Comparison of ENCODE assay signal across 11 cellular contexts in the genomic region with DNA sequence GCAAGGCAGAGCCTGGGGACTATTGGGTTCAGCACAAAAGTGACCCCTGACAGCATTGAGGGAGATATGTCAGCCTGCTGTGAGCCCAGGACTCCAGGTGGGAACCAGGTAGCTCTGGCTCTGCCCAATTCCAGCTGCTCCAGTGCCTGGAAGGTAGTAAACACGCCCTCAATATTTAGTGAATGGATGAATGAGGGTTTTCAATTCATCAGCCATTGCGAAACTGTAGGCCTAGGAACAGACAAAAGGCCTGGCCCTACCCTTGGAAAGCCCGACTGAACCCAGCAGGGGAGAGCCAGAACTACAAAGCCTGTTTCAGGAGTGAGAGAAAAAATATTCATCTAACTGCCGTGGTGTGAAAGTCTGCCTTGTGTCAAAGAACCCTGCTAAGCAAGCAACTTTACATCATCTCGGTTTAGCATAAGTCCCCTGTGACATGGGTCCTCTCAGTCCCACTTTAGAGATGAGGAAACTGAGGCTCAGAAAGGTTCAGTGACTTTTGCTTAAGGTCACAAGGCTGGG. TPM values are rescaled to one million over a fixed set of nuclear protein-coding genes. Genes with fewer than 3 reads are reported as not detected.
A peak's percentile ranks its signal among the peaks of the same experiment; 100 is the strongest.
DNase-seq lines count a peak whose midpoint lies in the region; ATAC-seq, FAIRE-seq and TF ChIP-seq lines count a peak whose summit lies in the region.
"Had no signal": no experiment of that assay in that cellular context is flagged by ENCODE, and none has a peak within 500 bp of the region (broad histone marks: within the 10 kb centered on the region; RNA-seq: fewer than 3 reads in every experiment).

No MANE protein-coding gene starts in this region.

- CTCF ChIA-PET in HepG2 (lab: Yijun Ruan, JAX; ENCODE audit: low intra/inter-chr PET ratio, low total read pairs): interaction anchor here (1.4 to 5.8 kb wide), 2 partner anchors 14 to 26 kb away, joined by 3 to 56 read pairs; no protein-coding TSS in a partner anchor

- H3K4me1 ChIP-seq in HepG2 (ENCODE audit: insufficient read depth, low read length) (peaks cover 82% of the 10 kb centered on the region), right lobe of liver (peaks cover 0 to 18% (median 5%) of the 10 kb centered on the region in 4 donors), tibial nerve (peaks cover 0 to 55% (median 34%) of the 10 kb centered on the region in 4 donors)

- no TSS peak for BruUV-seq in HepG2 (replicated peaks; lab: Mats Ljungman, UMichigan)

- TF ChIP-seq RAD21 in HepG2 (CRISPR knock-in tag; IDR thresholded peaks at IDR 0.05): no peak

- H3K4me3 ChIP-seq in HepG2 (replicated peaks in 1 of 3; ENCODE audit: insufficient read depth in 1 of 3, low read depth in 2 of 3, low read length in 3 of 3): peak overlapping the region in 1 of 3 experiments; percentile 44; a peak in 1 of 6 replicates
- no peak overlapping the region for H3K4me3 ChIP-seq in right lobe of liver
- no peak overlapping the region for H3K4me3 ChIP-seq in tibial nerve

- WGBS in HepG2 (ENCODE audit: low lambda C conversion rate): 0% methylated on average over 5 of the region's 5 CpGs
- WGBS in right lobe of liver (ENCODE audit: insufficient coverage, low coverage, low lambda C conversion rate, missing lambda C conversion rate): 51% methylated on average over 5 of the region's 5 CpGs
- WGBS in tibial nerve, 2 donors: 36 to 54% methylated on average over 5 of the region's 5 CpGs

- DNase-seq in HepG2 (ENCODE audit: low spot score) (peak; percentile 52), right lobe of liver (no peak), NCI-H345 treated with DMSO at 0.1 percent for 48 hours (lab: John Stamatoyannopoulos, UW; ENCODE audit: unreplicated experiment) (peak; percentile 89), tibial nerve (ENCODE audit: low spot score in 2 of 2) (no peak), frontal cortex (ENCODE audit: low spot score in 2 of 2) (no peak), GM20000 (ENCODE audit: low spot score) (no peak)
- DNase-seq: amniotic stem cell, NCI-H524 had no signal

- H3K27ac ChIP-seq in HepG2 (ENCODE audit: extremely low read length, insufficient read depth, low read length) (no peak overlapping the region), right lobe of liver (no peak overlapping the region), cingulate gyrus (ENCODE audit: low read depth, low read length) (peak overlapping the region; percentile 54), tibial nerve (peak overlapping the region; percentile 17 to 74 (median 69))

- TF ChIP-seq CTCF in HepG2 (CRISPR knock-in tag; IDR thresholded peaks at IDR 0.05) (no peak), right lobe of liver (IDR thresholded peaks at IDR 0.05) (no peak), tibial nerve (IDR thresholded peaks at IDR 0.05) (no peak), GM20000 (IDR thresholded peaks at IDR 0.05; ENCODE audit: extremely low read depth, missing control alignments) (no peak)

- H3K79me2 ChIP-seq in HepG2 (ENCODE audit: insufficient read depth, low read length): no peaks in the 10 kb centered on the region

- ATAC-seq in HepG2 (0 out of 3 replicates have a peak, but pooled peaks have one; percentile 3), right lobe of liver (no peak), GM21360 (IDR thresholded peaks at IDR 0.05; ENCODE audit: unreplicated experiment) (no peak)
- ATAC-seq: sciatic nerve had no signal

- peak overlapping the region; percentile 63 for H3K4me2 ChIP-seq in HepG2 (ENCODE audit: low read depth, low read length)

- peak overlapping the region; percentile 13; the same call in 1 of the 2 replicates for H3K9ac ChIP-seq in HepG2 (ENCODE audit: insufficient read depth, low read depth, low read length)

- peak; percentile 75 for FAIRE-seq in HepG2 (lab: Jason Lieb, UNC)
- FAIRE-seq in frontal cortex (lab: Jason Lieb, UNC): no peak

- H3K36me3 ChIP-seq in HepG2 (replicated peaks in 1 of 2; ENCODE audit: control insufficient read depth in 1 of 2, insufficient read depth in 2 of 2, low read length in 2 of 2) (no peaks in the 10 kb centered on the region), right lobe of liver (no peaks in the 10 kb centered on the region), tibial nerve (no peaks in the 10 kb centered on the region)

- intact Hi-C loops in HepG2 (cut with micrococcal nuclease; ENCODE audit: unreplicated experiment): no loop called here
- intact Hi-C loops in right lobe of liver (cut with DNase I): no loop called here

- H2AFZ ChIP-seq in HepG2 (ENCODE audit: low read length): peak overlapping the region; percentile 61

- H3K27me3 ChIP-seq in HepG2 (ENCODE audit: control insufficient read depth in 1 of 2, insufficient read depth in 2 of 2, low read length in 2 of 2) (no peaks in the 10 kb centered on the region), right lobe of liver (no peaks in the 10 kb centered on the region), tibial nerve (no peaks in the 10 kb centered on the region)

- in situ Hi-C loops in HepG2 (cut with HindIII; ENCODE audit: extremely low pct_ligation_motif_present, low pct_unique_long_range_greater_than_20kb): loop anchor here (10.0 kb wide), 1 partner anchor 181 kb away; a partner anchor contains a TSS

- H3K9me3 ChIP-seq in HepG2 (ENCODE audit: low read length): no peaks in the 10 kb centered on the region
- no peaks in the 10 kb centered on the region for H3K9me3 ChIP-seq in right lobe of liver
- no peaks in the 10 kb centered on the region for H3K9me3 ChIP-seq in tibial nerve

- POLR2A ChIA-PET in HepG2 (lab: Yijun Ruan, JAX): interaction anchor here (0.8 kb wide), 1 partner anchor 183 kb away, joined by 3 read pairs; no protein-coding TSS in a partner anchor

- no peaks in the 10 kb centered on the region for H4K20me1 ChIP-seq in HepG2 (ENCODE audit: insufficient read depth, low read length)

- TF ChIP-seq POLR2A in HepG2 (IDR thresholded peaks at IDR 0.05; ENCODE audit: insufficient read depth in 1 of 2, low read depth in 2 of 2, low read length in 2 of 2) (no peak), right lobe of liver (IDR thresholded peaks at IDR 0.05) (no peak), tibial nerve (IDR thresholded peaks at IDR 0.05) (no peak)

- TF ChIP-seq EP300 in HepG2 (IDR thresholded peaks at IDR 0.05; ENCODE audit: low read depth in 2 of 2, low read length in 2 of 2): no peak
- TF ChIP-seq EP300 in HepG2 (CRISPR knock-in tag; IDR thresholded peaks at IDR 0.05; ENCODE audit: borderline replicate concordance): no peak
- peak in 1 of 2 donors; percentile 15 for TF ChIP-seq EP300 in tibial nerve (IDR thresholded peaks at IDR 0.05)

RNA-seq across cellular contexts. Expression of a gene that starts 8.1 kb away (rescaled TPM):
- total RNA-seq in HepG2 (2016; rRNA removed; fragmentation: Illumina TruSeq; extraction: Trizol): 20.6 and 21.3 TPM in 2 replicates
- 8.5 and 9.2 TPM in 2 replicates for total RNA-seq in HepG2 (2016; cell fraction: cytosol; rRNA removed; fragmentation: Illumina TruSeq; extraction: Trizol; ENCODE audit: low read depth)
- 17.5 and 21.5 TPM in 2 replicates for total RNA-seq in HepG2 (2016; cell fraction: insoluble cytoplasmic fraction; rRNA removed; fragmentation: Illumina TruSeq; extraction: Trizol)
- total RNA-seq in HepG2 (2016; cell fraction: membrane; rRNA removed; fragmentation: Illumina TruSeq; extraction: Trizol): 24.6 and 31.5 TPM in 2 replicates
- total RNA-seq in HepG2 (2016; cell fraction: nucleus; rRNA removed; fragmentation: Illumina TruSeq; extraction: Trizol): 22.6 and 23.4 TPM in 2 replicates
- polyA plus RNA-seq in HepG2 (2011; rRNA removed): 12.5 and 18.8 TPM in 2 replicates
- polyA plus RNA-seq in HepG2 (2011; cell fraction: cytosol; rRNA removed): 13.9 and 14.0 TPM in 2 replicates
- 67.4 and 72.0 TPM in 2 replicates for polyA plus RNA-seq in HepG2 (2011; cell fraction: nucleus; rRNA removed)
- polyA plus RNA-seq in HepG2 (2012): 26.5 and 39.5 TPM in 2 replicates
- polyA plus RNA-seq in HepG2 (2016; cell fraction: cytosol; fragmentation: Illumina TruSeq; extraction: Trizol; ENCODE audit: low read depth): 10.3 and 12.4 TPM in 2 replicates
- 42.9 and 49.6 TPM in 2 replicates for polyA plus RNA-seq in HepG2 (2016; cell fraction: insoluble cytoplasmic fraction; fragmentation: Illumina TruSeq; extraction: Trizol; ENCODE audit: low read depth)
- polyA plus RNA-seq in HepG2 (2016; cell fraction: membrane; fragmentation: Illumina TruSeq; extraction: Trizol; ENCODE audit: low read depth): 24.4 and 34.3 TPM in 2 replicates
- polyA plus RNA-seq in HepG2 (2016; cell fraction: nucleus; fragmentation: Illumina TruSeq; extraction: Trizol; ENCODE audit: insufficient read depth, low read depth): 80.5 and 84.1 TPM in 2 replicates
- polyA minus RNA-seq in HepG2 (2011; rRNA and poly(A)+ RNA removed; ENCODE audit: low replicate concordance): 34.0 and 51.8 TPM in 2 replicates
- 19.3 and 20.3 TPM in 2 replicates for polyA minus RNA-seq in HepG2 (2011; cell fraction: cytosol; rRNA and poly(A)+ RNA removed)
- 23.4 and 28.1 TPM in 2 replicates for polyA minus RNA-seq in HepG2 (2011; cell fraction: nucleus; rRNA and poly(A)+ RNA removed)
- 10 to 100 TPM; 22.2 to 50.9 (median 32.7) TPM for total RNA-seq in right lobe of liver
- 10 to 100 TPM; 14.9 to 56.4 (median 24.5) TPM for total RNA-seq in tibial nerve
- total RNA-seq in frontal cortex: 26.5 TPM

RNA-seq across cellular contexts. Expression of a gene that starts 25.1 kb away (rescaled TPM):
- total RNA-seq in HepG2 (2016; rRNA removed; fragmentation: Illumina TruSeq; extraction: Trizol): not detected in 2 replicates
- total RNA-seq in HepG2 (2016; cell fraction: cytosol; rRNA removed; fragmentation: Illumina TruSeq; extraction: Trizol; ENCODE audit: low read depth): not detected in 2 replicates
- total RNA-seq in HepG2 (2016; cell fraction: insoluble cytoplasmic fraction; rRNA removed; fragmentation: Illumina TruSeq; extraction: Trizol): not detected in 2 replicates
- not detected in 2 replicates for total RNA-seq in HepG2 (2016; cell fraction: membrane; rRNA removed; fragmentation: Illumina TruSeq; extraction: Trizol)
- not detected in 2 replicates for total RNA-seq in HepG2 (2016; cell fraction: nucleus; rRNA removed; fragmentation: Illumina TruSeq; extraction: Trizol)
- polyA plus RNA-seq in HepG2 (2011; rRNA removed): 0.07 and 0.09 TPM in 2 replicates
- 0.03 and 0.13 TPM in 2 replicates for polyA plus RNA-seq in HepG2 (2011; cell fraction: cytosol; rRNA removed)
- polyA plus RNA-seq in HepG2 (2011; cell fraction: nucleus; rRNA removed): 0.03 TPM in 1 of 2 replicates, not detected in the other
- 0.12 and 0.23 TPM in 2 replicates for polyA plus RNA-seq in HepG2 (2012)
- polyA plus RNA-seq in HepG2 (2016; cell fraction: cytosol; fragmentation: Illumina TruSeq; extraction: Trizol; ENCODE audit: low read depth): not detected in 2 replicates
- not detected in 2 replicates for polyA plus RNA-seq in HepG2 (2016; cell fraction: insoluble cytoplasmic fraction; fragmentation: Illumina TruSeq; extraction: Trizol; ENCODE audit: low read depth)
- not detected in 2 replicates for polyA plus RNA-seq in HepG2 (2016; cell fraction: membrane; fragmentation: Illumina TruSeq; extraction: Trizol; ENCODE audit: low read depth)
- polyA plus RNA-seq in HepG2 (2016; cell fraction: nucleus; fragmentation: Illumina TruSeq; extraction: Trizol; ENCODE audit: insufficient read depth, low read depth): not detected in 2 replicates
- 0.05 TPM in 1 of 2 replicates, not detected in the other for polyA minus RNA-seq in HepG2 (2011; rRNA and poly(A)+ RNA removed; ENCODE audit: low replicate concordance)
- not detected in 2 replicates for polyA minus RNA-seq in HepG2 (2011; cell fraction: cytosol; rRNA and poly(A)+ RNA removed)
- not detected in 2 replicates for polyA minus RNA-seq in HepG2 (2011; cell fraction: nucleus; rRNA and poly(A)+ RNA removed)
- total RNA-seq in right lobe of liver: 100 to 1,000 TPM in 2 of 6 experiments, 10 to 100 TPM in 2, 1 to 10 TPM in 1, under 1 TPM in 1; 0.81 to 235 (median 65.0) TPM
- total RNA-seq in tibial nerve: not detected
- not detected for total RNA-seq in frontal cortex
- total RNA-seq: sciatic nerve had no signal

RNA-seq across cellular contexts. Expression of a gene that starts 38.8 kb away (rescaled TPM):
- not detected in 2 replicates for total RNA-seq in HepG2 (2016; rRNA removed; fragmentation: Illumina TruSeq; extraction: Trizol)
- total RNA-seq in HepG2 (2016; cell fraction: cytosol; rRNA removed; fragmentation: Illumina TruSeq; extraction: Trizol; ENCODE audit: low read depth): not detected in 2 replicates
- not detected in 2 replicates for total RNA-seq in HepG2 (2016; cell fraction: insoluble cytoplasmic fraction; rRNA removed; fragmentation: Illumina TruSeq; extraction: Trizol)
- total RNA-seq in HepG2 (2016; cell fraction: membrane; rRNA removed; fragmentation: Illumina TruSeq; extraction: Trizol): not detected in 2 replicates
- not detected in 2 replicates for total RNA-seq in HepG2 (2016; cell fraction: nucleus; rRNA removed; fragmentation: Illumina TruSeq; extraction: Trizol)
- polyA plus RNA-seq in HepG2 (2011; rRNA removed): not detected in 2 replicates
- polyA plus RNA-seq in HepG2 (2011; cell fraction: cytosol; rRNA removed): not detected in 2 replicates
- polyA plus RNA-seq in HepG2 (2011; cell fraction: nucleus; rRNA removed): 0.17 and 0.26 TPM in 2 replicates
- polyA plus RNA-seq in HepG2 (2012): not detected in 2 replicates
- polyA plus RNA-seq in HepG2 (2016; cell fraction: cytosol; fragmentation: Illumina TruSeq; extraction: Trizol; ENCODE audit: low read depth): not detected in 2 replicates
- polyA plus RNA-seq in HepG2 (2016; cell fraction: insoluble cytoplasmic fraction; fragmentation: Illumina TruSeq; extraction: Trizol; ENCODE audit: low read depth): not detected in 2 replicates
- not detected in 2 replicates for polyA plus RNA-seq in HepG2 (2016; cell fraction: membrane; fragmentation: Illumina TruSeq; extraction: Trizol; ENCODE audit: low read depth)
- not detected in 2 replicates for polyA plus RNA-seq in HepG2 (2016; cell fraction: nucleus; fragmentation: Illumina TruSeq; extraction: Trizol; ENCODE audit: insufficient read depth, low read depth)
- 0.07 TPM in 1 of 2 replicates, not detected in the other for polyA minus RNA-seq in HepG2 (2011; rRNA and poly(A)+ RNA removed; ENCODE audit: low replicate concordance)
- not detected in 2 replicates for polyA minus RNA-seq in HepG2 (2011; cell fraction: cytosol; rRNA and poly(A)+ RNA removed)
- polyA minus RNA-seq in HepG2 (2011; cell fraction: nucleus; rRNA and poly(A)+ RNA removed): not detected in 2 replicates
- not detected for total RNA-seq in right lobe of liver
- under 1 TPM in 1 of 4 donors, not detected in 3; 0.42 TPM for total RNA-seq in tibial nerve
- total RNA-seq in frontal cortex: not detected
- total RNA-seq: sciatic nerve had no signal

RNA-seq across cellular contexts. Expression of a gene that starts 48.5 kb away (rescaled TPM):
- total RNA-seq in HepG2 (2016; rRNA removed; fragmentation: Illumina TruSeq; extraction: Trizol): 4.1 and 7.9 TPM in 2 replicates
- total RNA-seq in HepG2 (2016; cell fraction: cytosol; rRNA removed; fragmentation: Illumina TruSeq; extraction: Trizol; ENCODE audit: low read depth): 1.3 and 1.7 TPM in 2 replicates
- 3.5 and 7.6 TPM in 2 replicates for total RNA-seq in HepG2 (2016; cell fraction: insoluble cytoplasmic fraction; rRNA removed; fragmentation: Illumina TruSeq; extraction: Trizol)
- 3.3 and 3.8 TPM in 2 replicates for total RNA-seq in HepG2 (2016; cell fraction: membrane; rRNA removed; fragmentation: Illumina TruSeq; extraction: Trizol)
- total RNA-seq in HepG2 (2016; cell fraction: nucleus; rRNA removed; fragmentation: Illumina TruSeq; extraction: Trizol): 8.5 and 8.7 TPM in 2 replicates
- 8.0 and 11.0 TPM in 2 replicates for polyA plus RNA-seq in HepG2 (2011; rRNA removed)
- polyA plus RNA-seq in HepG2 (2011; cell fraction: cytosol; rRNA removed): 7.0 and 10.8 TPM in 2 replicates
- polyA plus RNA-seq in HepG2 (2011; cell fraction: nucleus; rRNA removed): 8.4 and 11.9 TPM in 2 replicates
- 7.0 and 9.5 TPM in 2 replicates for polyA plus RNA-seq in HepG2 (2012)
- polyA plus RNA-seq in HepG2 (2016; cell fraction: cytosol; fragmentation: Illumina TruSeq; extraction: Trizol; ENCODE audit: low read depth): 1.2 TPM in 2 replicates
- polyA plus RNA-seq in HepG2 (2016; cell fraction: insoluble cytoplasmic fraction; fragmentation: Illumina TruSeq; extraction: Trizol; ENCODE audit: low read depth): 3.4 and 3.6 TPM in 2 replicates
- 1.9 and 2.1 TPM in 2 replicates for polyA plus RNA-seq in HepG2 (2016; cell fraction: membrane; fragmentation: Illumina TruSeq; extraction: Trizol; ENCODE audit: low read depth)
- 13.4 and 14.2 TPM in 2 replicates for polyA plus RNA-seq in HepG2 (2016; cell fraction: nucleus; fragmentation: Illumina TruSeq; extraction: Trizol; ENCODE audit: insufficient read depth, low read depth)
- 2.4 and 6.8 TPM in 2 replicates for polyA minus RNA-seq in HepG2 (2011; rRNA and poly(A)+ RNA removed; ENCODE audit: low replicate concordance)
- polyA minus RNA-seq in HepG2 (2011; cell fraction: cytosol; rRNA and poly(A)+ RNA removed): 2.5 and 7.8 TPM in 2 replicates
- 1.9 and 5.3 TPM in 2 replicates for polyA minus RNA-seq in HepG2 (2011; cell fraction: nucleus; rRNA and poly(A)+ RNA removed)
- 10 to 100 TPM in 1 of 6 experiments, 1 to 10 TPM in 4, under 1 TPM in 1; 0.31 to 12.5 (median 2.9) TPM for total RNA-seq in right lobe of liver
- total RNA-seq in tibial nerve: 1 to 10 TPM in 3 of 4 donors, under 1 TPM in 1; 0.44 to 5.1 (median 2.9) TPM
- total RNA-seq in frontal cortex: 0.41 TPM

RNA-seq across cellular contexts. Expression of a gene that starts 52.6 kb away (rescaled TPM):
- total RNA-seq in HepG2 (2016; rRNA removed; fragmentation: Illumina TruSeq; extraction: Trizol) (not detected in 2 replicates), right lobe of liver (not detected), tibial nerve (not detected), frontal cortex (0.82 TPM)
- total RNA-seq in HepG2 (2016; cell fraction: cytosol; rRNA removed; fragmentation: Illumina TruSeq; extraction: Trizol; ENCODE audit: low read depth): not detected in 2 replicates
- total RNA-seq in HepG2 (2016; cell fraction: insoluble cytoplasmic fraction; rRNA removed; fragmentation: Illumina TruSeq; extraction: Trizol): not detected in 2 replicates
- total RNA-seq in HepG2 (2016; cell fraction: membrane; rRNA removed; fragmentation: Illumina TruSeq; extraction: Trizol): not detected in 2 replicates
- total RNA-seq in HepG2 (2016; cell fraction: nucleus; rRNA removed; fragmentation: Illumina TruSeq; extraction: Trizol): not detected in 2 replicates
- polyA plus RNA-seq in HepG2 (2011; rRNA removed): not detected in 2 replicates
- polyA plus RNA-seq in HepG2 (2011; cell fraction: cytosol; rRNA removed): not detected in 2 replicates
- polyA plus RNA-seq in HepG2 (2011; cell fraction: nucleus; rRNA removed): 0.05 TPM in 1 of 2 replicates, not detected in the other
- not detected in 2 replicates for polyA plus RNA-seq in HepG2 (2012)
- not detected in 2 replicates for polyA plus RNA-seq in HepG2 (2016; cell fraction: cytosol; fragmentation: Illumina TruSeq; extraction: Trizol; ENCODE audit: low read depth)
- polyA plus RNA-seq in HepG2 (2016; cell fraction: insoluble cytoplasmic fraction; fragmentation: Illumina TruSeq; extraction: Trizol; ENCODE audit: low read depth): not detected in 2 replicates
- polyA plus RNA-seq in HepG2 (2016; cell fraction: membrane; fragmentation: Illumina TruSeq; extraction: Trizol; ENCODE audit: low read depth): not detected in 2 replicates
- not detected in 2 replicates for polyA plus RNA-seq in HepG2 (2016; cell fraction: nucleus; fragmentation: Illumina TruSeq; extraction: Trizol; ENCODE audit: insufficient read depth, low read depth)
- not detected in 2 replicates for polyA minus RNA-seq in HepG2 (2011; rRNA and poly(A)+ RNA removed; ENCODE audit: low replicate concordance)
- not detected in 2 replicates for polyA minus RNA-seq in HepG2 (2011; cell fraction: cytosol; rRNA and poly(A)+ RNA removed)
- polyA minus RNA-seq in HepG2 (2011; cell fraction: nucleus; rRNA and poly(A)+ RNA removed): not detected in 2 replicates
- total RNA-seq: sciatic nerve had no signal

Comparison
In these comparisons a context has a peak if more than half of its experiments do, and no peak if none do; other contexts are left out.
1. DNase-seq: peak in HepG2 (single experiment) and NCI-H345 treated with DMSO at 0.1 percent for 48 hours (single experiment); none in right lobe of liver (0 of 3), tibial nerve (0 of 2), frontal cortex (0 of 2) and GM20000 (single experiment).
2. H3K27ac ChIP-seq: peak in cingulate gyrus (single experiment) and tibial nerve (4 of 4); none in HepG2 (single experiment) and right lobe of liver (0 of 3).